In the genomic region with DNA sequence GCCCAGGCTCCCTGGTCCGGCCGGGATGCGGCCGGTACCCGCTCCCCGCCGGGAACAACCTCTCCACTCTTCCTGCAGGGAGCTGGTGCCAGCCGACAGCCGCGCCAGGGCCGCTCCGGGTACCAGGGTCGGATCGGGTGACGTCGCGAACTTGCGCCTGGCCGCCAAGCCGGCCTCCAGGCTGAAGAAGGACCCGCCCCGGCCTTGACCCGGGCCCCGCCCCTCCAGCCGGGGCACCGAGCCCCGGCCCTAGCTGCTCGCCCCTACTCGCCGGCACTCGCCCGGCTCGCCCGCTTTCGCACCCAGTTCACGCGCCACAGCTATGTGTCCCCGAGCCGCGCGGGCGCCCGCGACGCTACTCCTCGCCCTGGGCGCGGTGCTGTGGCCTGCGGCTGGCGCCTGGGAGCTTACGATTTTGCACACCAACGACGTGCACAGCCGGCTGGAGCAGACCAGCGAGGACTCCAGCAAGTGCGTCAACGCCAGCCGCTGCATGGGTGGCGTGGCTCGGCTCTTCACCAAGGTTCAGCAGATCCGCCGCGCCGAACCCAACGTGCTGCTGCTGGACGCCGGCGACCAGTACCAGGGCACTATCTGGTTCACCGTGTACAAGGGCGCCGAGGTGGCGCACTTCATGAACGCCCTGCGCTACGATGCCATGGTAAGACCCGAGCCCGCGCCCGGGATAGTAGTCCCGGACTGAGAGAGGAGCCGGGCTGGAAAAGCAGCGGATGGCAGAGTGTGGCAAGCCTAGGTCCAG, we compare ENCODE assay signal across 8 cellular contexts. TPM values are rescaled to one million over a fixed set of nuclear protein-coding genes. Genes with fewer than 3 reads are reported as not detected.
DNase-seq lines count a peak whose midpoint lies in the region; ATAC-seq and TF ChIP-seq lines count a peak whose summit lies in the region.

TSS of gene NT5E (plus strand) at position 266 of the 760 bp plus-strand sequence. CDS start at position 323, 57 bp downstream.

- no peak for TF ChIP-seq CTCF in WTC11 (IDR thresholded peaks at IDR 0.05)
- TF ChIP-seq CTCF in lower lobe of right lung (IDR thresholded peaks at IDR 0.05) = no peak

- CTCF ChIA-PET in WTC11 (lab: Charles Lee) = interaction anchor here (0.6 to 2.6 kb wide), 11 partner anchors 8 to 676 kb away, joined by 3 to 28 read pairs (median 3); partner anchors contain the start of gene SNX14

- H3K36me3 ChIP-seq in ectodermal cell (ENCODE audit: control insufficient read depth, insufficient read depth, low read length) = no peaks in the 10 kb centered on the region
- H3K36me3 ChIP-seq in lower lobe of right lung = no peaks in the 10 kb centered on the region

- WGBS in ectodermal cell, 2 experiments = 0 to 1% methylated on average over 82 of the region's 82 CpGs

- ATAC-seq in GM21381 (IDR thresholded peaks at IDR 0.05; ENCODE audit: unreplicated experiment) (peak; percentile 81), WTC11 (peak; percentile 93), lower lobe of right lung (peak; percentile 96)
- peak; percentile 92 for ATAC-seq in stimulated activated memory B cell treated with anti-CD40 and anti-IgM and Interleukin-4, amounts not matched to agents 10 μg/mL and 1 μg/mL and 100 μg/mL, for 72 hours

- intact Hi-C loops in lower lobe of right lung (cut with DNase I) = no loop called here

- H3K27ac Mint-ChIP-seq in WTC11 = no peak within 1 kb of the TSS
- H3K27ac Mint-ChIP-seq in stimulated activated memory B cell treated with anti-CD40 and anti-IgM and Interleukin-4, amounts not matched to agents 10 μg/mL and 1 μg/mL and 100 μg/mL, for 72 hours = peak within 1 kb of the TSS; percentile 90

- H3K27ac ChIP-seq in ectodermal cell (ENCODE audit: insufficient read depth, low read depth, low read length, poor library complexity, severe bottlenecking) (no peak within 1 kb of the TSS), lower lobe of right lung (peak within 1 kb of the TSS; percentile 79)

- peaks cover 13% of the 10 kb centered on the region for H3K4me1 Mint-ChIP-seq in WTC11
- peaks cover 66% of the 10 kb centered on the region for H3K4me1 Mint-ChIP-seq in stimulated activated memory B cell treated with anti-CD40 and anti-IgM and Interleukin-4, amounts not matched to agents 10 μg/mL and 1 μg/mL and 100 μg/mL, for 72 hours

- peaks cover 62% of the 10 kb centered on the region for H3K27me3 ChIP-seq in ectodermal cell (ENCODE audit: control insufficient read depth, insufficient read depth, low read length, poor library complexity, severe bottlenecking)
- peaks cover 22% of the 10 kb centered on the region for H3K27me3 ChIP-seq in lower lobe of right lung (ENCODE audit: low read depth)

- H3K4me1 ChIP-seq in ectodermal cell (ENCODE audit: control insufficient read depth, insufficient read depth, low read length) = no peaks in the 10 kb centered on the region
- H3K4me1 ChIP-seq in lower lobe of right lung = peaks cover 37% of the 10 kb centered on the region

- no peaks in the 10 kb centered on the region for H3K36me3 Mint-ChIP-seq in WTC11
- H3K36me3 Mint-ChIP-seq in stimulated activated memory B cell treated with anti-CD40 and anti-IgM and Interleukin-4, amounts not matched to agents 10 μg/mL and 1 μg/mL and 100 μg/mL, for 72 hours = no peaks in the 10 kb centered on the region

- DNase-seq in ELF-1 (ENCODE audit: low read depth, low spot score) (peak; percentile 60), HPDE6-E6E7 (ENCODE audit: extremely low spot score) (peak; percentile 58), WTC11 (ENCODE audit: low spot score) (peak; percentile 85), lower lobe of right lung (peak; percentile 82), DMS153 treated with DMSO at 0.1 percent for 48 hours (lab: John Stamatoyannopoulos, UW; ENCODE audit: unreplicated experiment) (no peak)

- POLR2A ChIA-PET in WTC11 (lab: Charles Lee) = interaction anchor here (0.7 to 1.5 kb wide), 4 partner anchors 9 to 228 kb away, joined by 3 to 5 read pairs (median 4); partner anchors contain the start of gene SNX14

- H3K4me3 ChIP-seq in ectodermal cell (ENCODE audit: insufficient read depth, low read depth, low read length) (peak within 1 kb of the TSS; percentile 47), lower lobe of right lung (peak within 1 kb of the TSS; percentile 66)

- peak within 1 kb of the TSS; percentile 80 for H3K4me3 Mint-ChIP-seq in WTC11
- peak within 1 kb of the TSS; percentile 93 for H3K4me3 Mint-ChIP-seq in stimulated activated memory B cell treated with anti-CD40 and anti-IgM and Interleukin-4, amounts not matched to agents 10 μg/mL and 1 μg/mL and 100 μg/mL, for 72 hours

- H3K9me3 ChIP-seq in ectodermal cell (ENCODE audit: control insufficient read depth, low read length) (no peaks in the 10 kb centered on the region), lower lobe of right lung (no peaks in the 10 kb centered on the region)

- H3K27me3 Mint-ChIP-seq in WTC11 (ENCODE audit: low read depth) = peaks cover 92% of the 10 kb centered on the region
- no peaks in the 10 kb centered on the region for H3K27me3 Mint-ChIP-seq in stimulated activated memory B cell treated with anti-CD40 and anti-IgM and Interleukin-4, amounts not matched to agents 10 μg/mL and 1 μg/mL and 100 μg/mL, for 72 hours

- H3K9me3 Mint-ChIP-seq in WTC11 = no peaks in the 10 kb centered on the region
- no peaks in the 10 kb centered on the region for H3K9me3 Mint-ChIP-seq in stimulated activated memory B cell treated with anti-CD40 and anti-IgM and Interleukin-4, amounts not matched to agents 10 μg/mL and 1 μg/mL and 100 μg/mL, for 72 hours

TF ChIP-seq in WTC11, 78 proteins besides CTCF, POLR2A, EP300 and RAD21 (continues in another document):
- 0 out of 2 replicates have a peak, but pooled peaks have one; percentile 46 for TF ChIP-seq ZNF232 (CRISPR knock-in tag; IDR thresholded peaks at IDR 0.05)
- TF ChIP-seq NFE2L1 (CRISPR knock-in tag; IDR thresholded peaks at IDR 0.05) = 0 out of 2 replicates have a peak, but pooled peaks have one; percentile 5
- no peak for TF ChIP-seq FOXJ3 (CRISPR knock-in tag; IDR thresholded peaks at IDR 0.05; ENCODE audit: borderline replicate concordance)
- no peak for TF ChIP-seq ZNF532 (CRISPR knock-in tag; IDR thresholded peaks at IDR 0.05; ENCODE audit: borderline replicate concordance)
- TF ChIP-seq SP1 (CRISPR knock-in tag; conservative IDR thresholded peaks at IDR 0.05) = peak; percentile 49; the same call in 1 of the 2 replicates
- TF ChIP-seq RELA (CRISPR knock-in tag; IDR thresholded peaks at IDR 0.05; ENCODE audit: borderline replicate concordance) = 0 out of 2 replicates have a peak, but pooled peaks have one; percentile 83
- TF ChIP-seq, protein P1, sequence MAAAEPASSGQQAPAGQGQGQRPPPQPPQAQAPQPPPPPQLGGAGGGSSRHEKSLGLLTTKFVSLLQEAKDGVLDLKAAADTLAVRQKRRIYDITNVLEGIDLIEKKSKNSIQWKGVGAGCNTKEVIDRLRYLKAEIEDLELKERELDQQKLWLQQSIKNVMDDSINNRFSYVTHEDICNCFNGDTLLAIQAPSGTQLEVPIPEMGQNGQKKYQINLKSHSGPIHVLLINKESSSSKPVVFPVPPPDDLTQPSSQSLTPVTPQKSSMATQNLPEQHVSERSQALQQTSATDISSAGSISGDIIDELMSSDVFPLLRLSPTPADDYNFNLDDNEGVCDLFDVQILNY (CRISPR knock-in tag; IDR thresholded peaks at IDR 0.05) = 0 out of 2 replicates have a peak, but pooled peaks have one; percentile 35
- peak; percentile 25; the same call in 1 of the 2 replicates for TF ChIP-seq USF2 (CRISPR knock-in tag; IDR thresholded peaks at IDR 0.05)
- TF ChIP-seq ATF1 (CRISPR knock-in tag; IDR thresholded peaks at IDR 0.05) = 0 out of 2 replicates have a peak, but pooled peaks have one; percentile 51
- TF ChIP-seq ETV6 (CRISPR knock-in tag; IDR thresholded peaks at IDR 0.05) = peak; percentile 16; the same call in 1 of the 2 replicates
- TF ChIP-seq ZNF263 (CRISPR knock-in tag; IDR thresholded peaks at IDR 0.05; ENCODE audit: low read depth) = no peak

RNA-seq across cellular contexts. Expression of gene NT5E, which starts in this region (rescaled TPM):
- 0.62 to 0.94 TPM (median 0.81 TPM) in 3 replicates for total RNA-seq in WTC11 (2021)
- polyA plus RNA-seq in ectodermal cell (2013, experiment 1 of 4) = 1.1 TPM
- 1.00 TPM for polyA plus RNA-seq in ectodermal cell (2013, experiment 2 of 4)
- 1.3 TPM for polyA plus RNA-seq in ectodermal cell (2013, experiment 3 of 4)
- 1.2 TPM for polyA plus RNA-seq in ectodermal cell (2013, experiment 4 of 4)
- 18.0 TPM for total RNA-seq in lower lobe of right lung

Comparison
In these comparisons a context has a peak if more than half of its experiments do, and no peak if none do; other contexts are left out.
1. Peak in DNase-seq and ATAC-seq in WTC11; RNA of the gene not detected or under 1 TPM.